ENCODE assay signal across 22 cellular contexts in genomic region chr12:132651444-132652100, GRCh38. TPM values are rescaled to one million over a fixed set of nuclear protein-coding genes. Genes with fewer than 3 reads are reported as not detected.
A peak's percentile ranks its signal among the peaks of the same experiment; 100 is the strongest.
DNase-seq lines count a peak whose midpoint lies in the region; ATAC-seq and TF ChIP-seq lines count a peak whose summit lies in the region.
"Had no signal": no experiment of that assay in that cellular context is flagged by ENCODE, and none has a peak within 500 bp of the region (broad histone marks: within the 10 kb centered on the region; RNA-seq: fewer than 3 reads in every experiment).

No MANE protein-coding gene starts in this region.

- CTCF ChIA-PET in activated CD8-positive, alpha-beta memory T cell treated with anti-CD3 and anti-CD28 coated beads, Interleukin-2, amount 10 ng/mL, durations not matched to agents 7 days and 5 days (lab: Charles Lee): interaction anchor here (1.6 kb wide), 1 partner anchor 13 kb away, joined by 4 read pairs; no protein-coding TSS in a partner anchor
- CTCF ChIA-PET in MCF 10A (lab: Yijun Ruan, JAX): interaction anchor here (0.6 to 1.0 kb wide), 3 partner anchors 34 to 493 kb away, joined by 3 read pairs; no protein-coding TSS in a partner anchor
- CTCF ChIA-PET in T-cell (lab: Charles Lee): interaction anchor here in 1 of 2 donors (0.6 kb wide), 1 partner anchor 25 kb away, joined by 3 read pairs; no protein-coding TSS in a partner anchor

- ATAC-seq in activated CD8-positive, alpha-beta memory T cell treated with anti-CD3 and anti-CD28 coated beads, Interleukin-2, amount 10 ng/mL, durations not matched to agents 7 days and 5 days: no peak
- ATAC-seq in GM19324 (IDR thresholded peaks at IDR 0.05; ENCODE audit: low FRiP score, unreplicated experiment) (no peak), T-cell (replicated peaks in 1 of 4) (no peak)
- ATAC-seq: naive thymus-derived CD8-positive, alpha-beta T cell; SK-N-SH treated with all-trans-retinoic acid at 6 μM for 48 hours had no signal

- peaks cover 53% of the 10 kb centered on the region for H3K36me3 Mint-ChIP-seq in activated CD8-positive, alpha-beta memory T cell treated with anti-CD3 and anti-CD28 coated beads, Interleukin-2, amount 10 ng/mL, durations not matched to agents 7 days and 5 days
- H3K36me3 Mint-ChIP-seq in MCF 10A (ENCODE audit: insufficient read depth, unreplicated experiment): peaks cover 55% of the 10 kb centered on the region
- peaks cover 51% of the 10 kb centered on the region for H3K36me3 Mint-ChIP-seq in T-cell

- H3K4me1 Mint-ChIP-seq in activated CD8-positive, alpha-beta memory T cell treated with anti-CD3 and anti-CD28 coated beads, Interleukin-2, amount 10 ng/mL, durations not matched to agents 7 days and 5 days: peaks cover 21% of the 10 kb centered on the region
- no peaks in the 10 kb centered on the region for H3K4me1 Mint-ChIP-seq in MCF 10A (ENCODE audit: insufficient read depth, unreplicated experiment)
- no peaks in the 10 kb centered on the region for H3K4me1 Mint-ChIP-seq in T-cell
- H3K4me1 Mint-ChIP-seq: activated naive CD4-positive, alpha-beta T cell treated with anti-CD3 and anti-CD28 coated beads, Interleukin-2, amount 10 ng/mL, durations not matched to agents 7 days and 5 days; naive thymus-derived CD8-positive, alpha-beta T cell had no signal

- POLR2A ChIA-PET in MCF 10A (lab: Yijun Ruan, JAX) (no interaction called here), T-cell (lab: Charles Lee) (no interaction called here)

- BruUV-seq in MCF 10A (replicated peaks; lab: Mats Ljungman, UMichigan): no TSS peak

- H3K4me3 Mint-ChIP-seq in activated CD8-positive, alpha-beta memory T cell treated with anti-CD3 and anti-CD28 coated beads, Interleukin-2, amount 10 ng/mL, durations not matched to agents 7 days and 5 days: no peak overlapping the region
- H3K4me3 Mint-ChIP-seq in MCF 10A (ENCODE audit: unreplicated experiment) (no peak overlapping the region), T-cell (no peak overlapping the region)
- H3K4me3 Mint-ChIP-seq: activated naive CD4-positive, alpha-beta T cell treated with anti-CD3 and anti-CD28 coated beads, Interleukin-2, amount 10 ng/mL, durations not matched to agents 7 days and 5 days; CD4-positive, alpha-beta T cell; HFFc6; naive thymus-derived CD8-positive, alpha-beta T cell had no signal

- DNase-seq in NCI-H2081 treated with DMSO at 0.1 percent for 48 hours (lab: John Stamatoyannopoulos, UW) (peak; percentile 5), NCI-H2081 (lab: John Stamatoyannopoulos, UW) (no peak), SKM-1 (lab: John Stamatoyannopoulos, UW; ENCODE audit: unreplicated experiment) (peak; percentile 100), MCF 10A (ENCODE audit: unreplicated experiment) (no peak), T-cell (no peak)
- no peak for DNase-seq in activated CD8-positive, alpha-beta memory T cell treated with anti-CD3 and anti-CD28 coated beads, Interleukin-2, amount 10 ng/mL, durations not matched to agents 7 days and 5 days
- DNase-seq in activated CD8-positive, alpha-beta memory T cell treated with anti-CD3 and anti-CD28 coated beads, Interleukin-2, amount 50 U/mL, for 48 hours: no peak
- DNase-seq: activated CD4-positive, alpha-beta T cell treated with anti-CD3 and anti-CD28 coated beads, Interleukin-2, amount 50 U/mL, for 1 hour; activated naive CD4-positive, alpha-beta T cell treated with anti-CD3 and anti-CD28 coated beads, Interleukin-2, amount 10 ng/mL, durations not matched to agents 7 days and 5 days; CD4-positive, alpha-beta T cell; effector CD8-positive, alpha-beta T cell; EL; esophagus squamous epithelium; HFFc6; MM.1S; naive thymus-derived CD8-positive, alpha-beta T cell; sigmoid colon; stimulated activated naive CD4-positive, alpha-beta T cell had no signal

- H3K9me3 Mint-ChIP-seq in activated CD8-positive, alpha-beta memory T cell treated with anti-CD3 and anti-CD28 coated beads, Interleukin-2, amount 10 ng/mL, durations not matched to agents 7 days and 5 days (ENCODE audit: low read depth): no peaks in the 10 kb centered on the region
- H3K9me3 Mint-ChIP-seq in MCF 10A (ENCODE audit: unreplicated experiment): no peaks in the 10 kb centered on the region
- H3K9me3 Mint-ChIP-seq in T-cell: no peaks in the 10 kb centered on the region
- H3K9me3 Mint-ChIP-seq: activated naive CD4-positive, alpha-beta T cell treated with anti-CD3 and anti-CD28 coated beads, Interleukin-2, amount 10 ng/mL, durations not matched to agents 7 days and 5 days; CD4-positive, alpha-beta T cell; HFFc6; naive thymus-derived CD8-positive, alpha-beta T cell had no signal

- H3K27me3 Mint-ChIP-seq in activated CD8-positive, alpha-beta memory T cell treated with anti-CD3 and anti-CD28 coated beads, Interleukin-2, amount 10 ng/mL, durations not matched to agents 7 days and 5 days: no peaks in the 10 kb centered on the region
- no peaks in the 10 kb centered on the region for H3K27me3 Mint-ChIP-seq in MCF 10A (ENCODE audit: insufficient read depth, unreplicated experiment)
- H3K27me3 Mint-ChIP-seq in T-cell: no peaks in the 10 kb centered on the region
- H3K27me3 Mint-ChIP-seq: activated naive CD4-positive, alpha-beta T cell treated with anti-CD3 and anti-CD28 coated beads, Interleukin-2, amount 10 ng/mL, durations not matched to agents 7 days and 5 days; CD4-positive, alpha-beta T cell; naive thymus-derived CD8-positive, alpha-beta T cell had no signal

- TF ChIP-seq CTCF in MCF 10A (IDR thresholded peaks at IDR 0.05; ENCODE audit: unreplicated experiment): no peak

- peak overlapping the region; percentile 6 for H3K27ac Mint-ChIP-seq in activated CD8-positive, alpha-beta memory T cell treated with anti-CD3 and anti-CD28 coated beads, Interleukin-2, amount 10 ng/mL, durations not matched to agents 7 days and 5 days
- H3K27ac Mint-ChIP-seq in MCF 10A (ENCODE audit: low read depth, unreplicated experiment) (no peak overlapping the region), T-cell (no peak overlapping the region)
- H3K27ac Mint-ChIP-seq: activated naive CD4-positive, alpha-beta T cell treated with anti-CD3 and anti-CD28 coated beads, Interleukin-2, amount 10 ng/mL, durations not matched to agents 7 days and 5 days; CD4-positive, alpha-beta T cell; HFFc6 had no signal

- intact Hi-C loops in MCF 10A (cut with micrococcal nuclease): no loop called here

RNA-seq across cellular contexts. Expression of gene P2RX2, which starts 33.0 kb away (rescaled TPM):
- not detected for total RNA-seq in activated CD8-positive, alpha-beta memory T cell treated with anti-CD3 and anti-CD28 coated beads, Interleukin-2, amount 10 ng/mL, durations not matched to agents 7 days and 5 days
- total RNA-seq in MCF 10A (2022): not detected in 2 replicates
- total RNA-seq in T-cell: not detected
- total RNA-seq: ascending aorta; CD4-positive, alpha-beta T cell; HFFc6; mesenteric fat pad; naive thymus-derived CD8-positive, alpha-beta T cell had no signal

RNA-seq across cellular contexts. Expression of gene POLE, which starts 35.6 kb away (rescaled TPM):
- 100 to 1,000 TPM; 170 to 221 TPM for total RNA-seq in activated CD8-positive, alpha-beta memory T cell treated with anti-CD3 and anti-CD28 coated beads, Interleukin-2, amount 10 ng/mL, durations not matched to agents 7 days and 5 days
- total RNA-seq in MCF 10A (2022) (36.3 and 40.4 TPM in 2 replicates), T-cell (10 to 100 TPM; 43.6 to 70.4 (median 66.1) TPM)

RNA-seq across cellular contexts. Expression of gene PXMP2, which starts 35.8 kb away (rescaled TPM):
- total RNA-seq in activated CD8-positive, alpha-beta memory T cell treated with anti-CD3 and anti-CD28 coated beads, Interleukin-2, amount 10 ng/mL, durations not matched to agents 7 days and 5 days: 10 to 100 TPM; 23.3 to 26.0 TPM
- 23.8 and 28.1 TPM in 2 replicates for total RNA-seq in MCF 10A (2022)
- 1 to 10 TPM; 3.1 to 8.9 (median 6.5) TPM for total RNA-seq in T-cell

RNA-seq across cellular contexts. Expression of gene LRCOL1, which starts 41.2 kb away (rescaled TPM):
- total RNA-seq in activated CD8-positive, alpha-beta memory T cell treated with anti-CD3 and anti-CD28 coated beads, Interleukin-2, amount 10 ng/mL, durations not matched to agents 7 days and 5 days: not detected
- total RNA-seq in MCF 10A (2022): not detected in 2 replicates
- total RNA-seq in T-cell: not detected
- total RNA-seq: ascending aorta; CD4-positive, alpha-beta T cell; mesenteric fat pad; naive thymus-derived CD8-positive, alpha-beta T cell had no signal

RNA-seq across cellular contexts. Expression of gene PGAM5, which starts 59.1 kb away (rescaled TPM):
- 10 to 100 TPM; 59.6 to 70.1 TPM for total RNA-seq in activated CD8-positive, alpha-beta memory T cell treated with anti-CD3 and anti-CD28 coated beads, Interleukin-2, amount 10 ng/mL, durations not matched to agents 7 days and 5 days
- total RNA-seq in MCF 10A (2022): 69.8 and 84.0 TPM in 2 replicates
- 10 to 100 TPM; 21.3 to 32.4 (median 31.5) TPM for total RNA-seq in T-cell

Comparison
In these comparisons a context has a peak if more than half of its experiments do, and no peak if none do; other contexts are left out.
1. DNase-seq: peak in NCI-H2081 treated with DMSO at 0.1 percent for 48 hours (single experiment) and SKM-1 (single experiment); none in NCI-H2081 (0 of 2), activated CD8-positive, alpha-beta memory T cell treated with anti-CD3 and anti-CD28 coated beads, Interleukin-2, amount 10 ng/mL, durations not matched to agents 7 days and 5 days (single experiment), activated CD8-positive, alpha-beta memory T cell treated with anti-CD3 and anti-CD28 coated beads, Interleukin-2, amount 50 U/mL, for 48 hours (single experiment), MCF 10A (single experiment) and T-cell (0 of 34).